ENCODE assay signal across 2 cellular contexts in genomic region chr6:106113256-106113954, GRCh38.
TF ChIP-seq lines count a peak whose summit lies in the region.

No MANE protein-coding gene starts in this region.

TF ChIP-seq in SK-N-SH, 30 proteins besides CTCF, POLR2A, EP300 and RAD21:
- TF ChIP-seq REST (IDR thresholded peaks at IDR 0.05; ENCODE audit: low read depth, low read length) (no peak), MEF2A (IDR thresholded peaks at IDR 0.05; ENCODE audit: borderline replicate concordance, low read depth) (no peak), JUND (IDR thresholded peaks at IDR 0.05) (no peak), RFX5 (IDR thresholded peaks at IDR 0.05; ENCODE audit: low read length) (no peak), GABPA (IDR thresholded peaks at IDR 0.05; ENCODE audit: low read depth) (no peak), PBX3 (IDR thresholded peaks at IDR 0.05) (no peak), MAX (IDR thresholded peaks at IDR 0.05; ENCODE audit: low read depth) (no peak), MXI1 (IDR thresholded peaks at IDR 0.05; ENCODE audit: low read depth, low read length) (no peak), POLR2AphosphoS5 (IDR thresholded peaks at IDR 0.05; ENCODE audit: low read depth, low read length) (no peak)

TF ChIP-seq in SK-N-SH treated with all-trans-retinoic acid at 6 μM for 48 hours, 23 proteins besides CTCF, POLR2A, EP300 and RAD21 (continued from another document):
- TF ChIP-seq POU6F1 (CRISPR knock-in tag; IDR thresholded peaks at IDR 0.05; ENCODE audit: borderline replicate concordance, low read depth) = no peak
- no peak for TF ChIP-seq ZFP3 (CRISPR knock-in tag; IDR thresholded peaks at IDR 0.05)
- no peak for TF ChIP-seq PATZ1 (CRISPR knock-in tag; IDR thresholded peaks at IDR 0.05; ENCODE audit: borderline replicate concordance)
- TF ChIP-seq ESRRG (CRISPR knock-in tag; IDR thresholded peaks at IDR 0.05) = no peak
- TF ChIP-seq TSHZ2 (CRISPR knock-in tag; IDR thresholded peaks at IDR 0.05) = no peak
- no peak for TF ChIP-seq CREB5 (CRISPR knock-in tag; IDR thresholded peaks at IDR 0.05; ENCODE audit: low read depth)
- TF ChIP-seq ZNF70 (CRISPR knock-in tag; IDR thresholded peaks at IDR 0.05) = no peak
